In genomic region chr3:12628813-12629212, GRCh38 we compare ENCODE assay signal across 25 cellular contexts.
"Had no signal": no experiment of that assay in that cellular context is flagged by ENCODE, and none has a peak within 500 bp of the region (broad histone marks: within the 10 kb centered on the region; RNA-seq: fewer than 3 reads in every experiment).

No MANE protein-coding gene starts in this region.

- H3K27ac ChIP-seq: lower lobe of right lung, neural progenitor cell had no signal

- H3K4me2 ChIP-seq: neural progenitor cell had no signal

- H3K9ac ChIP-seq: neural progenitor cell had no signal

- H3K9me3 ChIP-seq: esophagus squamous epithelium, lower lobe of right lung, tibial artery had no signal

- ATAC-seq: activated T-cell treated with anti-CD3 and anti-CD28 coated beads, Interleukin-2, amount 50 U/mL, for 4 hours; activated T-helper 17 cell treated with anti-CD3 and anti-CD28 coated beads, Interleukin-2, amount 50 U/mL, for 72 hours; stimulated activated memory B cell treated with anti-CD40 and anti-IgM and Interleukin-4, amounts not matched to agents 10 μg/mL and 1 μg/mL and 100 μg/mL, for 72 hours; stimulated activated naive CD8-positive, alpha-beta T cell treated with anti-CD3 and anti-CD28 coated beads, Interleukin-15, amount 100 ng/mL, for 72 hours; T-helper 17 cell had no signal

- H3K36me3 ChIP-seq: esophagus squamous epithelium, lower lobe of right lung, neural progenitor cell, tibial artery had no signal

- H3K4me3 ChIP-seq: esophagus squamous epithelium, lower lobe of right lung, neural progenitor cell, tibial artery had no signal

- H3K27me3 ChIP-seq: esophagus squamous epithelium, neural progenitor cell, tibial artery had no signal

- H2AFZ ChIP-seq: neural progenitor cell had no signal

- DNase-seq: activated CD4-positive, alpha-beta memory T cell treated with anti-CD3 and anti-CD28 coated beads, Interleukin-2, amount 10 ng/mL, durations not matched to agents 7 days and 5 days; activated CD4-positive, alpha-beta T cell treated with anti-CD3 and anti-CD28 coated beads, Interleukin-2, amount 10 ng/mL, durations not matched to agents 7 days and 5 days; activated CD4-positive, CD25-positive, alpha-beta regulatory T cell treated with anti-CD3 and anti-CD28 coated beads, Interleukin-2, amount 50 U/mL, for 72 hours; activated gamma-delta T cell treated with Interleukin-2 at 50 U/mL for 16 hours; activated naive CD4-positive, alpha-beta T cell treated with anti-CD3 and anti-CD28 coated beads, Interleukin-2, amount 50 U/mL, for 16 hours; activated T-cell treated with anti-CD3 and anti-CD28 coated beads, Interleukin-2, amount 50 U/mL, for 4 hours; central memory CD4-positive, alpha-beta T cell; endodermal cell; esophagus squamous epithelium; glutamatergic neuron; hypothalamus; immature natural killer cell; kidney; lower lobe of right lung; mesenchymal stem cell; natural killer cell; stimulated activated CD4-positive, alpha-beta T cell treated with anti-CD3 and anti-CD28 coated beads, Interleukin-4, amount 100 ng/mL, for 24 hours; stimulated activated naive CD8-positive, alpha-beta T cell treated with anti-CD3 and anti-CD28 coated beads, Interleukin-15, amount 100 ng/mL, for 72 hours; substantia nigra; T-helper 17 cell; T1000; tibial artery had no signal
